Comparison of ENCODE assay signal across 16 cellular contexts in the genomic region with DNA sequence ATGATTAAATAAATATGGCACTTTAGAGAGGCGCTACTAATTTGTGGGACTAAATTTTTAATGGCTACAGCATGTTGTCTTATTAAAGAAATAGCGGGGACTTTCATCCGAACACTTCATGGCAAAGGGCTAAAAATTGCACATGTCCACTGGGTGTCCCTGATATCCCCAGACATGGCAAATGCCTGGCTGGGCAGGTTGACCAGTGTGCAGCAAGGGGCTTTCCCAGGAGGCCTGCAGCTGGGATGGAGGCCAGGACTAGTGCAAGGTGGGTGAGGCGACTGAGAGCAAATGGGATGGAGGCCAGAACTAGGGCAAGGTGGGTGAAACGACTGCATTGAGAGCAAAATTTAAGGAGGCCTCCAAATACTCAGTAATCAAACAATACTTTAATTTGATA.
A peak's percentile ranks its signal among the peaks of the same experiment; 100 is the strongest.
DNase-seq lines count a peak whose midpoint lies in the region; ATAC-seq, FAIRE-seq and TF ChIP-seq lines count a peak whose summit lies in the region.
"Had no signal": no experiment of that assay in that cellular context is flagged by ENCODE, and none has a peak within 500 bp of the region (broad histone marks: within the 10 kb centered on the region; RNA-seq: fewer than 3 reads in every experiment).

No MANE protein-coding gene starts in this region.

- H3K4me1 ChIP-seq in RWPE2 (ENCODE audit: insufficient read depth, poor library complexity, severe bottlenecking) (peaks cover 7% of the 10 kb centered on the region), pancreas (peaks cover 0 to 6% (median 0%) of the 10 kb centered on the region in 3 donors)
- H3K4me1 ChIP-seq: BE2C had no signal

- no peak for ATAC-seq in RWPE2 (ENCODE audit: low read depth)
- ATAC-seq in pancreas, result peak in 3 of 4 donors; percentile 23 to 66 (median 37)

- H3K4me3 ChIP-seq in RWPE2 (ENCODE audit: severe bottlenecking), result no peak overlapping the region
- no peak overlapping the region for H3K4me3 ChIP-seq in pancreas
- H3K4me3 ChIP-seq: A549, GM23338 had no signal

- TF ChIP-seq CTCF in RWPE2 (IDR thresholded peaks at IDR 0.05; ENCODE audit: poor library complexity, severe bottlenecking), result no peak
- TF ChIP-seq CTCF in pancreas (IDR thresholded peaks at IDR 0.05), result no peak

- 75 to 85% methylated on average over 5 of the region's 5 CpGs for WGBS in pancreas, 2 donors

- H3K27ac ChIP-seq in RWPE2 (ENCODE audit: poor library complexity, severe bottlenecking) (no peak overlapping the region), pancreas (no peak overlapping the region)
- H3K27ac ChIP-seq: C4-2B had no signal

- H3K36me3 ChIP-seq in RWPE2 (ENCODE audit: low read depth) (no peaks in the 10 kb centered on the region), pancreas (no peaks in the 10 kb centered on the region)
- H3K36me3 ChIP-seq: BE2C had no signal

- FAIRE-seq in pancreas (lab: Jason Lieb, UNC), result no peak
- FAIRE-seq: A549, GM12891 had no signal

- H3K9me3 ChIP-seq in RWPE2 (ENCODE audit: severe bottlenecking) (no peaks in the 10 kb centered on the region), pancreas (no peaks in the 10 kb centered on the region)
- H3K9me3 ChIP-seq: A549, BE2C had no signal

- intact Hi-C loops in pancreas (cut with DNase I), result no loop called here

- no peaks in the 10 kb centered on the region for H3K27me3 ChIP-seq in RWPE2 (ENCODE audit: insufficient read depth, poor library complexity, severe bottlenecking)
- H3K27me3 ChIP-seq in pancreas, result no peaks in the 10 kb centered on the region
- H3K27me3 ChIP-seq: BE2C had no signal

- DNase-seq in NCI-H1092 treated with DMSO at 0.1 percent for 48 hours (lab: John Stamatoyannopoulos, UW), result peak; percentile 10
- DNase-seq in RWPE2 (ENCODE audit: low spot score), result peak; percentile 63
- DNase-seq in glomerular visceral epithelial cell (ENCODE audit: extremely low spot score), result peak; percentile 32
- DNase-seq in pancreas, result peak in 1 of 6 donors; percentile 22
- DNase-seq in activated gamma-delta T cell treated with Interleukin-2 at 50 U/mL for 16 hours, result no peak
- no peak for DNase-seq in SKM-1 (lab: John Stamatoyannopoulos, UW; ENCODE audit: unreplicated experiment)
- DNase-seq in activated CD8-positive, alpha-beta memory T cell treated with anti-CD3 and anti-CD28 coated beads, Interleukin-2, amount 50 U/mL, for 48 hours, result no peak
- DNase-seq in GF-D8 (lab: John Stamatoyannopoulos, UW), result no peak
- DNase-seq: BE2C; CD4-positive, alpha-beta memory T cell; DMS79; H7 had no signal

Comparison
In these comparisons a context has a peak if more than half of its experiments do, and no peak if none do; other contexts are left out.
1. DNase-seq: peak in NCI-H1092 treated with DMSO at 0.1 percent for 48 hours (single experiment), RWPE2 (single experiment) and glomerular visceral epithelial cell (single experiment); none in activated gamma-delta T cell treated with Interleukin-2 at 50 U/mL for 16 hours (single experiment), SKM-1 (single experiment), activated CD8-positive, alpha-beta memory T cell treated with anti-CD3 and anti-CD28 coated beads, Interleukin-2, amount 50 U/mL, for 48 hours (single experiment) and GF-D8 (single experiment).